In genomic region chr20:775679-776135, GRCh38 we compare ENCODE assay signal across 21 cellular contexts. TPM values are rescaled to one million over a fixed set of nuclear protein-coding genes. Genes with fewer than 3 reads are reported as not detected.
A peak's percentile ranks its signal among the peaks of the same experiment; 100 is the strongest.
DNase-seq lines count a peak whose midpoint lies in the region; ATAC-seq and TF ChIP-seq lines count a peak whose summit lies in the region.
"Had no signal": no experiment of that assay in that cellular context is flagged by ENCODE, and none has a peak within 500 bp of the region (broad histone marks: within the 10 kb centered on the region; RNA-seq: fewer than 3 reads in every experiment).

No MANE protein-coding gene starts in this region.

- H3K9me2 ChIP-seq in PC-9 (ENCODE audit: insufficient read depth): no peaks in the 10 kb centered on the region

- CTCF ChIA-PET in PC-9 (lab: Charles Lee): interaction anchor here (0.6 to 1.1 kb wide), 2 partner anchors 37 to 254 kb away, joined by 4 to 5 read pairs; no protein-coding TSS in a partner anchor

- WGBS in prostate gland: 28% methylated on average over 11 of the region's 11 CpGs

- H3F3A ChIP-seq in PC-9 (ENCODE audit: insufficient read depth, low read depth): no peaks in the 10 kb centered on the region; the same call in 1 of the 2 replicates

- ATAC-seq in left ventricle myocardium superior: peak; percentile 82
- ATAC-seq in GM21367 (IDR thresholded peaks at IDR 0.05; ENCODE audit: unreplicated experiment): no peak
- no peak for ATAC-seq in HG03196 (IDR thresholded peaks at IDR 0.05; ENCODE audit: unreplicated experiment)

- no TSS peak for BruUV-seq in PC-9 (replicated peaks; lab: Mats Ljungman, UMichigan)

- H3K36me3 ChIP-seq in PC-9 (ENCODE audit: low read depth): no peaks in the 10 kb centered on the region
- H3K36me3 ChIP-seq in prostate gland: no peaks in the 10 kb centered on the region
- H3K36me3 ChIP-seq: esophagus muscularis mucosa, SJSA1, thoracic aorta had no signal

- peak; percentile 16 for DNase-seq in GM13976 (ENCODE audit: low spot score)
- peak; percentile 82 to 83 for DNase-seq in PC-9
- no peak for DNase-seq in left ventricle myocardium superior
- DNase-seq in prostate gland (ENCODE audit: low spot score): peak; percentile 67
- DNase-seq in UCSD-AML1 (lab: John Stamatoyannopoulos, UW; ENCODE audit: unreplicated experiment): no peak
- DNase-seq in superior temporal gyrus (ENCODE audit: extremely low spot score): no peak
- DNase-seq: activated CD4-positive, alpha-beta T cell treated with anti-CD3 and anti-CD28 coated beads, Interleukin-2, amount 50 U/mL, for 48 hours; activated naive CD4-positive, alpha-beta T cell treated with anti-CD3 and anti-CD28 coated beads, Interleukin-2, amount 50 U/mL, for 16 hours; activated T-cell treated with anti-CD3 and anti-CD28 coated beads, Interleukin-2, amount 50 U/mL, for 1 hour; dermis blood vessel endothelial cell; NCI-H2227 treated with DMSO at 0.1 percent for 48 hours; stimulated activated CD4-positive, alpha-beta T cell treated with anti-CD3 and anti-CD28 coated beads, Interleukin-4, amount 100 ng/mL, for 24 hours; stimulated activated CD8-positive, alpha-beta memory T cell treated with anti-CD3 and anti-CD28 coated beads, Interleukin-4, amount 100 ng/mL, for 48 hours had no signal

- H3K79me2 ChIP-seq in PC-9 (ENCODE audit: low read depth): no peaks in the 10 kb centered on the region

- H3K4me1 ChIP-seq in PC-9 (replicated peaks; ENCODE audit: insufficient read depth): peaks cover 32% of the 10 kb centered on the region
- no peaks in the 10 kb centered on the region for H3K4me1 ChIP-seq in prostate gland (replicated peaks)
- H3K4me1 ChIP-seq: esophagus muscularis mucosa, SJSA1 had no signal

- no peaks in the 10 kb centered on the region for H3K27me3 ChIP-seq in PC-9 (ENCODE audit: insufficient read depth, low read depth)
- H3K27me3 ChIP-seq in prostate gland (replicated peaks; ENCODE audit: insufficient read depth): no peaks in the 10 kb centered on the region

- intact Hi-C loops in PC-9 (cut with micrococcal nuclease; ENCODE audit: unreplicated experiment) (no loop called here), left ventricle myocardium superior (cut with micrococcal nuclease) (no loop called here), prostate gland (cut with DNase I) (no loop called here)

- POLR2A ChIA-PET in PC-9 (lab: Charles Lee; ENCODE audit: unreplicated experiment): interaction anchor here (0.6 to 0.7 kb wide), 3 partner anchors 147 to 319 kb away, joined by 4 to 12 read pairs (median 5); no protein-coding TSS in a partner anchor

- H4K20me1 ChIP-seq in PC-9 (ENCODE audit: insufficient read depth): no peaks in the 10 kb centered on the region

- peak overlapping the region; percentile 66 for H3K4me2 ChIP-seq in PC-9

- H3K9me3 ChIP-seq in PC-9 (ENCODE audit: insufficient read depth, low read depth) (no peaks in the 10 kb centered on the region), prostate gland (no peaks in the 10 kb centered on the region)
- H3K9me3 ChIP-seq: SJSA1, thoracic aorta had no signal

- no peak overlapping the region for H2AFZ ChIP-seq in PC-9

- TF ChIP-seq CTCF in GM13976 (IDR thresholded peaks at IDR 0.05; ENCODE audit: borderline replicate concordance, control extremely low read depth, extremely low read depth, insufficient read depth, missing control alignments) (no peak), PC-9 (conservative IDR thresholded peaks at IDR 0.05) (no peak), prostate gland (IDR thresholded peaks at IDR 0.05) (no peak)

- no peak for TF ChIP-seq POLR2A in prostate gland (IDR thresholded peaks at IDR 0.05)

- H3K27ac ChIP-seq in PC-9: no peak overlapping the region
- peak overlapping the region; percentile 56 to 57 for H3K27ac ChIP-seq in prostate gland
- H3K27ac ChIP-seq: esophagus muscularis mucosa, SJSA1, thoracic aorta had no signal

- in situ Hi-C loops in GM13976 (cut with MboI; ENCODE audit: low sequenced_read_pairs, unreplicated experiment): no loop called here

- H3K4me3 ChIP-seq in PC-9: peak overlapping the region; percentile 11; the same call in 1 of the 2 replicates
- peak overlapping the region in 1 of 2 donors; percentile 10 for H3K4me3 ChIP-seq in prostate gland
- H3K4me3 ChIP-seq: esophagus muscularis mucosa, SJSA1, thoracic aorta had no signal

RNA-seq across cellular contexts. Expression of gene SLC52A3, which starts 7.4 kb away (rescaled TPM):
- total RNA-seq in PC-9 (2021): 6.9 and 7.2 TPM in 2 replicates
- 1.9 TPM for total RNA-seq in left ventricle myocardium superior
- 100 to 1,000 TPM in 1 of 2 donors, 10 to 100 TPM in 1; 34.3 to 221 TPM for total RNA-seq in prostate gland
- total RNA-seq: B cell, dermis blood vessel endothelial cell, osteocyte, SJSA1, skeletal muscle tissue had no signal

RNA-seq across cellular contexts. Expression of gene FAM110A, which starts 57.8 kb away (rescaled TPM):
- total RNA-seq in PC-9 (2021) (30.8 and 36.6 TPM in 2 replicates), left ventricle myocardium superior (3.1 TPM), prostate gland (10 to 100 TPM; 15.5 to 33.0 TPM)

Comparison
In these comparisons a context has a peak if more than half of its experiments do, and no peak if none do; other contexts are left out.
1. DNase-seq: peak in GM13976 (single experiment), PC-9 (2 of 2) and prostate gland (single experiment); none in left ventricle myocardium superior (single experiment), UCSD-AML1 (single experiment) and superior temporal gyrus (single experiment).